ENCODE assay signal across 8 cellular contexts in genomic region chr1:204505674-204506073, GRCh38. TPM values are rescaled to one million over a fixed set of nuclear protein-coding genes. Genes with fewer than 3 reads are reported as not detected.
DNase-seq lines count a peak whose midpoint lies in the region; ATAC-seq and TF ChIP-seq lines count a peak whose summit lies in the region.

No MANE protein-coding gene starts in this region.

- H3K27ac ChIP-seq in right atrium auricular region = peak overlapping the region; percentile 87 to 92

- TF ChIP-seq CTCF in right atrium auricular region (IDR thresholded peaks at IDR 0.05) = no peak
- TF ChIP-seq CTCF in astrocyte of the spinal cord (IDR thresholded peaks at IDR 0.05; ENCODE audit: low read depth, low read length) = no peak

- no peaks in the 10 kb centered on the region for H3K36me3 ChIP-seq in right atrium auricular region

- DNase-seq in right atrium auricular region (ENCODE audit: low spot score) = no peak
- DNase-seq in left cardiac atrium = no peak
- DNase-seq in astrocyte of the spinal cord (ENCODE audit: low read depth, low spot score) = no peak
- DNase-seq in NCI-H2029 treated with DMSO at 0.1 percent for 48 hours (lab: John Stamatoyannopoulos, UW) = no peak

- H3K27me3 ChIP-seq in right atrium auricular region (no peaks in the 10 kb centered on the region), mononuclear cell (ENCODE audit: insufficient read depth, low read length) (no peaks in the 10 kb centered on the region)

- no peaks in the 10 kb centered on the region for H3K9me3 ChIP-seq in right atrium auricular region
- no peaks in the 10 kb centered on the region for H3K9me3 ChIP-seq in mononuclear cell (ENCODE audit: low read depth, low read length)

- H3K4me1 ChIP-seq in right atrium auricular region (peaks cover 0 to 12% of the 10 kb centered on the region in 2 donors), mononuclear cell (ENCODE audit: insufficient read depth, low read length) (peaks cover 36% of the 10 kb centered on the region)

- in situ Hi-C loops in astrocyte of the spinal cord (cut with HindIII; ENCODE audit: low sequenced_read_pairs) = no loop called here

- ATAC-seq in left cardiac atrium (no peak), HG03457 (IDR thresholded peaks at IDR 0.05; ENCODE audit: unreplicated experiment) (no peak), GM21529 (IDR thresholded peaks at IDR 0.05; ENCODE audit: unreplicated experiment) (no peak), GM18502 (IDR thresholded peaks at IDR 0.05; ENCODE audit: poor library complexity, unreplicated experiment) (no peak)

- intact Hi-C loops in left cardiac atrium (cut with DNase I) = no loop called here

- H3K4me3 ChIP-seq in right atrium auricular region (peak overlapping the region; percentile 59), astrocyte of the spinal cord (ENCODE audit: low read depth, low read length) (peak overlapping the region; percentile 49), mononuclear cell (ENCODE audit: low read length) (peak overlapping the region; percentile 47)

RNA-seq across cellular contexts. Expression of gene MDM4, which starts 10.5 kb away (rescaled TPM):
- 10 to 100 TPM; 18.1 to 18.3 TPM for total RNA-seq in right atrium auricular region
- total RNA-seq in left cardiac atrium = 10 to 100 TPM; 34.7 to 41.7 TPM
- total RNA-seq in mononuclear cell = 169 TPM

RNA-seq across cellular contexts. Expression of gene PIK3C2B, which starts 11.1 kb away (rescaled TPM):
- 10 to 100 TPM; 13.1 to 19.4 TPM for total RNA-seq in right atrium auricular region
- 10 to 100 TPM; 21.2 to 21.7 TPM for total RNA-seq in left cardiac atrium
- 18.1 TPM for total RNA-seq in mononuclear cell
